In genomic region chr16:77273-77806, GRCh38 we compare ENCODE assay signal across 8 cellular contexts. TPM values are rescaled to one million over a fixed set of nuclear protein-coding genes. Genes with fewer than 3 reads are reported as not detected.
DNase-seq lines count a peak whose midpoint lies in the region; ATAC-seq and TF ChIP-seq lines count a peak whose summit lies in the region.

No MANE protein-coding gene starts in this region.

- H4K20me1 ChIP-seq in DOHH2 (ENCODE audit: control insufficient read depth, insufficient read depth, low read depth, low read length) = no peaks in the 10 kb centered on the region

- H3K27ac Mint-ChIP-seq in naive B cell = peak overlapping the region in 4 of 6 donors; percentile 62 to 91 (median 84)

- no peaks in the 10 kb centered on the region for H3K36me3 Mint-ChIP-seq in naive B cell

- intact Hi-C loops in uterus (cut with DNase I; ENCODE audit: low total_unique reads) = no loop called here

- H3K79me2 ChIP-seq in DOHH2 (ENCODE audit: control insufficient read depth, low read length) = peaks cover 7% of the 10 kb centered on the region

- peaks cover 19% of the 10 kb centered on the region for H3K27me3 ChIP-seq in DOHH2 (ENCODE audit: control insufficient read depth, low read length)
- H3K27me3 ChIP-seq in uterus = no peaks in the 10 kb centered on the region

- H3K4me3 ChIP-seq in DOHH2 (ENCODE audit: low read length) (peak overlapping the region; percentile 75), uterus (peak overlapping the region; percentile 65 to 81)

- peaks cover 0 to 2% (median 0%) of the 10 kb centered on the region in 7 donors for H3K9me3 Mint-ChIP-seq in naive B cell

- peak overlapping the region; percentile 83 for H3K4me2 ChIP-seq in DOHH2 (ENCODE audit: low read length)

- H3F3A ChIP-seq in DOHH2 (ENCODE audit: control insufficient read depth, insufficient read depth) = no peaks in the 10 kb centered on the region

- H3K9me2 ChIP-seq in DOHH2 (replicated peaks; ENCODE audit: control insufficient read depth, low read length) = no peaks in the 10 kb centered on the region

- H3K9me3 ChIP-seq in DOHH2 (ENCODE audit: control insufficient read depth, insufficient read depth, low read length) = no peaks in the 10 kb centered on the region
- no peaks in the 10 kb centered on the region for H3K9me3 ChIP-seq in uterus

- TF ChIP-seq CTCF in DOHH2 (IDR thresholded peaks at IDR 0.05; ENCODE audit: low read depth, low read length, poor library complexity, severe bottlenecking) (no peak), GM20000 (IDR thresholded peaks at IDR 0.05; ENCODE audit: extremely low read depth, missing control alignments) (no peak), uterus (IDR thresholded peaks at IDR 0.05) (no peak)

- H3K27ac ChIP-seq in DOHH2 (ENCODE audit: low read depth, low read length) = peak overlapping the region; percentile 41
- H3K27ac ChIP-seq in uterus = peak overlapping the region; percentile 90 to 93

- ATAC-seq in esophagus mucosa (peak; percentile 45), naive B cell (ENCODE audit: low read depth in 2 of 2) (peak; percentile 31 to 36)

- H3K36me3 ChIP-seq in DOHH2 (ENCODE audit: control insufficient read depth, low read length) (peaks cover 9% of the 10 kb centered on the region; the same call in 1 of the 2 replicates), uterus (no peaks in the 10 kb centered on the region)

- TF ChIP-seq POLR2A in uterus (IDR thresholded peaks at IDR 0.05) = no peak

- H3K4me1 ChIP-seq in DOHH2 (ENCODE audit: control insufficient read depth, low read length) = peaks cover 23% of the 10 kb centered on the region
- peaks cover 5 to 33% of the 10 kb centered on the region in 2 donors for H3K4me1 ChIP-seq in uterus

- peaks cover 9 to 26% (median 24%) of the 10 kb centered on the region in 3 donors for H3K27me3 Mint-ChIP-seq in naive B cell

- peaks cover 27 to 42% (median 42%) of the 10 kb centered on the region in 3 donors for H3K4me1 Mint-ChIP-seq in naive B cell

- peak overlapping the region; percentile 78 to 92 (median 88) for H3K4me3 Mint-ChIP-seq in naive B cell

- DNase-seq in GM20000 (ENCODE audit: low spot score) (peak; percentile 81), HuH-7.5 (ENCODE audit: low spot score) (peak; percentile 70), naive B cell (no peak), uterus (peak; percentile 54 to 64), SKM-1 treated with dmso at 0.1 percent for 144 hours (lab: John Stamatoyannopoulos, UW; ENCODE audit: unreplicated experiment) (no peak)
- DNase-seq in activated CD4-positive, alpha-beta T cell treated with anti-CD3 and anti-CD28 coated beads, Interleukin-2, amount 50 U/mL, for 48 hours = peak; percentile 42 to 54

RNA-seq across cellular contexts. Expression of gene MPG, which starts 0.7 kb away (rescaled TPM):
- total RNA-seq in esophagus mucosa = 46.5 TPM
- polyA plus RNA-seq in naive B cell (ENCODE audit: low read depth in 6 of 6) = 100 to 1,000 TPM in 1 of 6 donors, 10 to 100 TPM in 5; 81.3 to 119 (median 84.6) TPM
- 100 to 1,000 TPM in 1 of 4 donors, 10 to 100 TPM in 3; 35.7 to 305 (median 63.7) TPM for total RNA-seq in uterus

RNA-seq across cellular contexts. Expression of gene RHBDF1, which starts 4.9 kb away (rescaled TPM):
- total RNA-seq in esophagus mucosa (21.8 TPM), uterus (10 to 100 TPM; 14.7 to 79.0 (median 31.1) TPM)
- polyA plus RNA-seq in naive B cell (ENCODE audit: low read depth in 6 of 6) = under 1 TPM in 1 of 6 donors, not detected in 5; 0.08 TPM

RNA-seq across cellular contexts. Expression of gene SNRNP25, which starts 23.7 kb away (rescaled TPM):
- total RNA-seq in esophagus mucosa (18.8 TPM), uterus (10 to 100 TPM in 3 of 4 donors, 1 to 10 TPM in 1; 8.0 to 38.4 (median 21.6) TPM)
- 100 to 1,000 TPM in 1 of 6 donors, 10 to 100 TPM in 5; 43.3 to 111 (median 67.2) TPM for polyA plus RNA-seq in naive B cell (ENCODE audit: low read depth in 6 of 6)

RNA-seq across cellular contexts. Expression of gene POLR3K, which starts 23.9 kb away (rescaled TPM):
- total RNA-seq in esophagus mucosa (9.5 TPM), uterus (10 to 100 TPM in 1 of 4 donors, 1 to 10 TPM in 2, under 1 TPM in 1; 0.51 to 12.3 (median 4.0) TPM)
- polyA plus RNA-seq in naive B cell (ENCODE audit: low read depth in 6 of 6) = 10 to 100 TPM; 39.0 to 57.3 (median 52.7) TPM

Comparison
In these comparisons a context has a peak if more than half of its experiments do, and no peak if none do; other contexts are left out.
1. DNase-seq: peak in GM20000 (single experiment), HuH-7.5 (single experiment), activated CD4-positive, alpha-beta T cell treated with anti-CD3 and anti-CD28 coated beads, Interleukin-2, amount 50 U/mL, for 48 hours (2 of 2) and uterus (2 of 2); none in naive B cell (single experiment) and SKM-1 treated with dmso at 0.1 percent for 144 hours (single experiment).